ENCODE assay signal across 31 cellular contexts in the genomic region with DNA sequence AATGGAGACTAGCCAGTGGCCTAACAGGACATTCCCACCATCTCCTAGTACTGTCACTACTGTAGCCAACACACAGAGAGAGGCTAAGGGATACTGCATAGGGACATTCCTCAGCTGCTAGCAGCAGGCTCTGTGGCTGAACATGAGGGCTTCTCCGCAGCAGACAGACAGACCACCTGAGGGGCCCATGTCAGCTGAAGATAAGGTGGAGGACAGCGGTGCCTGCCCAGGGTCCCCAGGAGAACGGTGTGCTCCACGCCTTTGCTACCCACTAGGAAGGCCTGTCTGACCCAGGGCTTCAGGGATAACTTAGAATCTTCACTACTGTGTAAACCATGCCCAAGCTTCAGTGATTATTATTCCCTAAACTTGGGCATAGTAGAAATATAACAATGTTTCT.
"Had no signal": no experiment of that assay in that cellular context is flagged by ENCODE, and none has a peak within 500 bp of the region (broad histone marks: within the 10 kb centered on the region; RNA-seq: fewer than 3 reads in every experiment).

No MANE protein-coding gene starts in this region.

- ATAC-seq: activated CD8-positive, alpha-beta T cell treated with anti-CD3 and anti-CD28 coated beads for 36 hours; activated naive CD8-positive, alpha-beta T cell treated with anti-CD3 and anti-CD28 coated beads, Interleukin-2, amount 50 U/mL, for 24 hours; activated T-cell treated with anti-CD3 and anti-CD28 coated beads, Interleukin-2, amount 50 U/mL, for 4 hours; Panc1; SK-N-SH treated with all-trans-retinoic acid at 6 μM for 48 hours had no signal

- H3K9me3 ChIP-seq: MG63 had no signal

- H3K36me3 ChIP-seq: MG63, WERI-Rb-1 had no signal

- H3K27ac ChIP-seq: WERI-Rb-1 had no signal

- H3K4me3 Mint-ChIP-seq: activated CD4-positive, alpha-beta T cell treated with anti-CD3 and anti-CD28 coated beads, Interleukin-2, amount 10 ng/mL, durations not matched to agents 24 days and 14 days; activated CD8-positive, alpha-beta T cell treated with anti-CD3 and anti-CD28 coated beads for 36 hours; activated naive CD4-positive, alpha-beta T cell treated with anti-CD3 and anti-CD28 coated beads, Interleukin-2, amount 10 ng/mL, durations not matched to agents 7 days and 5 days; activated naive CD8-positive, alpha-beta T cell; activated naive CD8-positive, alpha-beta T cell treated with anti-CD3 and anti-CD28 coated beads, Interleukin-2, amount 50 U/mL, for 24 hours; activated T-cell treated with anti-CD3 and anti-CD28 coated beads, Interleukin-2, amount 50 U/mL, for 4 hours; activated T-helper 1 cell treated with anti-CD3 and anti-CD28 coated beads, Interleukin-12 subunit alpha, Interleukin-12 subunit beta, Interleukin-2, Interleukin-4 antibody, amounts not matched to agents 30 ng/mL and 10 ng/mL and 1 ng/mL, durations not matched to agents 14 hours and 24 hours and 36 hours; brain had no signal

- H3K27me3 Mint-ChIP-seq: activated CD4-positive, alpha-beta T cell treated with anti-CD3 and anti-CD28 coated beads, Interleukin-2, amount 10 ng/mL, durations not matched to agents 24 days and 14 days; brain had no signal

- DNase-seq: activated CD4-positive, alpha-beta T cell treated with anti-CD3 and anti-CD28 coated beads, Interleukin-2, amount 10 ng/mL, durations not matched to agents 24 days and 14 days; activated CD4-positive, alpha-beta T cell treated with anti-CD3 and anti-CD28 coated beads, Interleukin-2, amount 50 U/mL, for 4 hours; activated CD8-positive, alpha-beta T cell treated with anti-CD3 and anti-CD28 coated beads for 36 hours; activated gamma-delta T cell treated with Interleukin-2 at 50 U/mL for 16 hours; activated naive CD8-positive, alpha-beta T cell treated with anti-CD3 and anti-CD28 coated beads, Interleukin-2, amount 50 U/mL, for 24 hours; activated T-cell treated with anti-CD3 and anti-CD28 coated beads for 4 hours; activated T-cell treated with anti-CD3 and anti-CD28 coated beads, Interleukin-2, amount 50 U/mL, for 4 hours; anterior cingulate cortex; caudate nucleus; Kasumi-1; KG1; MG63; NCI-H1048; NCI-H1105 treated with DMSO at 0.1 percent for 48 hours; NCI-H1436; NCI-H1694; NCI-H1930; NCI-H2081 treated with DMSO at 0.1 percent for 48 hours; NCI-H226; NCI-H446 treated with DMSO at 0.1 percent for 48 hours; NCI-H524; SHP77 treated with DMSO at 0.1 percent for 48 hours; SW 1271; T1000; WERI-Rb-1 had no signal

- H3K27ac Mint-ChIP-seq: activated CD4-positive, alpha-beta T cell treated with anti-CD3 and anti-CD28 coated beads, Interleukin-2, amount 10 ng/mL, durations not matched to agents 24 days and 14 days; activated CD8-positive, alpha-beta T cell treated with anti-CD3 and anti-CD28 coated beads for 36 hours; activated naive CD4-positive, alpha-beta T cell treated with anti-CD3 and anti-CD28 coated beads, Interleukin-2, amount 10 ng/mL, durations not matched to agents 7 days and 5 days; activated naive CD8-positive, alpha-beta T cell; activated naive CD8-positive, alpha-beta T cell treated with anti-CD3 and anti-CD28 coated beads, Interleukin-2, amount 50 U/mL, for 24 hours; activated T-helper 1 cell treated with anti-CD3 and anti-CD28 coated beads, Interleukin-12 subunit alpha, Interleukin-12 subunit beta, Interleukin-2, Interleukin-4 antibody, amounts not matched to agents 30 ng/mL and 10 ng/mL and 1 ng/mL, durations not matched to agents 14 hours and 24 hours and 36 hours; brain had no signal

- H3K4me1 Mint-ChIP-seq: activated naive CD8-positive, alpha-beta T cell treated with anti-CD3 and anti-CD28 coated beads, Interleukin-2, amount 50 U/mL, for 24 hours; brain had no signal

- H3K9me3 Mint-ChIP-seq: activated CD4-positive, alpha-beta T cell treated with anti-CD3 and anti-CD28 coated beads, Interleukin-2, amount 10 ng/mL, durations not matched to agents 24 days and 14 days; activated CD8-positive, alpha-beta T cell treated with anti-CD3 and anti-CD28 coated beads for 36 hours; activated naive CD4-positive, alpha-beta T cell treated with anti-CD3 and anti-CD28 coated beads, Interleukin-2, amount 10 ng/mL, durations not matched to agents 7 days and 5 days; activated naive CD8-positive, alpha-beta T cell treated with anti-CD3 and anti-CD28 coated beads, Interleukin-2, amount 50 U/mL, for 24 hours; activated T-cell treated with anti-CD3 and anti-CD28 coated beads, Interleukin-2, amount 50 U/mL, for 4 hours; activated T-helper 1 cell treated with anti-CD3 and anti-CD28 coated beads, Interleukin-12 subunit alpha, Interleukin-12 subunit beta, Interleukin-2, Interleukin-4 antibody, amounts not matched to agents 30 ng/mL and 10 ng/mL and 1 ng/mL, durations not matched to agents 14 hours and 24 hours and 36 hours; brain had no signal

- H3K27me3 ChIP-seq: MG63 had no signal

- H3K36me3 Mint-ChIP-seq: activated naive CD4-positive, alpha-beta T cell treated with anti-CD3 and anti-CD28 coated beads, Interleukin-2, amount 10 ng/mL, durations not matched to agents 7 days and 5 days; activated naive CD8-positive, alpha-beta T cell; brain had no signal

- H3K4me3 ChIP-seq: MG63 had no signal
